In genomic region chr16:57403965-57404817, GRCh38 we compare ENCODE assay signal across 31 cellular contexts. TPM values are rescaled to one million over a fixed set of nuclear protein-coding genes. Genes with fewer than 3 reads are reported as not detected.
DNase-seq lines count a peak whose midpoint lies in the region; ATAC-seq and TF ChIP-seq lines count a peak whose summit lies in the region.
"Had no signal": no experiment of that assay in that cellular context is flagged by ENCODE, and none has a peak within 500 bp of the region (broad histone marks: within the 10 kb centered on the region; RNA-seq: fewer than 3 reads in every experiment).

Gene CCL17 (plus strand): TSS chr16:57404767. CDS start chr16:57413933, 9,166 bp downstream.

- no peaks in the 10 kb centered on the region for H3K27me3 Mint-ChIP-seq in activated naive CD4-positive, alpha-beta T cell treated with anti-CD3 and anti-CD28 coated beads, Interleukin-2, amount 50 U/mL, for 24 hours
- no peaks in the 10 kb centered on the region for H3K27me3 Mint-ChIP-seq in activated naive CD4-positive, alpha-beta T cell treated with anti-CD3 and anti-CD28 coated beads for 36 hours (ENCODE audit: low read depth)
- H3K27me3 Mint-ChIP-seq in naive B cell, result peaks cover 5 to 12% (median 11%) of the 10 kb centered on the region in 3 donors

- ATAC-seq in naive B cell (ENCODE audit: low read depth in 2 of 2), result no peak
- ATAC-seq in upper lobe of right lung, result no peak
- no peak for ATAC-seq in left ventricle myocardium superior
- ATAC-seq: HCT116, PC-3, right lobe of liver, SK-N-SH treated with all-trans-retinoic acid at 6 μM for 48 hours had no signal

- H3K4me1 ChIP-seq in OCI-LY3 (ENCODE audit: low read length) (peaks cover 58% of the 10 kb centered on the region), upper lobe of right lung (peaks cover 5% of the 10 kb centered on the region)
- no peaks in the 10 kb centered on the region for H3K4me1 ChIP-seq in effector memory CD4-positive, alpha-beta T cell (ENCODE audit: control insufficient read depth, insufficient read depth, low read length, poor library complexity, severe bottlenecking)
- H3K4me1 ChIP-seq: right lobe of liver, uterus had no signal

- TF ChIP-seq CTCF in OCI-LY3 (IDR thresholded peaks at IDR 0.05; ENCODE audit: low read depth, low read length), result no peak
- TF ChIP-seq CTCF in upper lobe of right lung (IDR thresholded peaks at IDR 0.05), result no peak

- no peaks in the 10 kb centered on the region for H3K9me3 Mint-ChIP-seq in activated naive CD4-positive, alpha-beta T cell treated with anti-CD3 and anti-CD28 coated beads, Interleukin-2, amount 50 U/mL, for 24 hours
- H3K9me3 Mint-ChIP-seq in activated naive CD4-positive, alpha-beta T cell treated with anti-CD3 and anti-CD28 coated beads for 36 hours, result no peaks in the 10 kb centered on the region
- peaks cover 0 to 1% (median 0%) of the 10 kb centered on the region in 7 donors for H3K9me3 Mint-ChIP-seq in naive B cell
- H3K9me3 Mint-ChIP-seq: mesothelial cell of epicardium, nephron had no signal

- H3K79me2 ChIP-seq in OCI-LY3 (ENCODE audit: low read length), result no peaks in the 10 kb centered on the region

- H3K9ac ChIP-seq in OCI-LY3 (ENCODE audit: low read length), result no peak within 1 kb of the TSS

- H3K36me3 ChIP-seq in OCI-LY3 (replicated peaks; ENCODE audit: low read depth, low read length), result no peaks in the 10 kb centered on the region
- H3K36me3 ChIP-seq in upper lobe of right lung, result no peaks in the 10 kb centered on the region
- H3K36me3 ChIP-seq in effector memory CD4-positive, alpha-beta T cell (ENCODE audit: control insufficient read depth, insufficient read depth, low read length), result no peaks in the 10 kb centered on the region
- H3K36me3 ChIP-seq: brain microvascular endothelial cell, right lobe of liver, uterus had no signal

- H3K27me3 ChIP-seq in OCI-LY3 (ENCODE audit: low read depth, low read length), result no peaks in the 10 kb centered on the region
- H3K27me3 ChIP-seq in upper lobe of right lung, result no peaks in the 10 kb centered on the region
- no peaks in the 10 kb centered on the region for H3K27me3 ChIP-seq in effector memory CD4-positive, alpha-beta T cell (replicated peaks; ENCODE audit: control insufficient read depth, insufficient read depth, low read length, poor library complexity, severe bottlenecking)
- H3K27me3 ChIP-seq: brain microvascular endothelial cell, right lobe of liver, uterus had no signal

- H3K9me3 ChIP-seq in OCI-LY3 (ENCODE audit: insufficient read depth, low read length), result no peaks in the 10 kb centered on the region
- H3K9me3 ChIP-seq in upper lobe of right lung, result no peaks in the 10 kb centered on the region
- H3K9me3 ChIP-seq in effector memory CD4-positive, alpha-beta T cell (ENCODE audit: control insufficient read depth, low read length), result no peaks in the 10 kb centered on the region
- H3K9me3 ChIP-seq: right lobe of liver, uterus had no signal

- no peaks in the 10 kb centered on the region for H4K20me1 ChIP-seq in OCI-LY3 (ENCODE audit: insufficient read depth, low read length)

- H3K4me1 Mint-ChIP-seq in activated naive CD4-positive, alpha-beta T cell treated with anti-CD3 and anti-CD28 coated beads, Interleukin-2, amount 50 U/mL, for 24 hours, result no peaks in the 10 kb centered on the region
- H3K4me1 Mint-ChIP-seq in activated naive CD4-positive, alpha-beta T cell treated with anti-CD3 and anti-CD28 coated beads for 36 hours (ENCODE audit: low read depth), result no peaks in the 10 kb centered on the region
- H3K4me1 Mint-ChIP-seq in naive B cell, result peaks cover 9 to 41% (median 26%) of the 10 kb centered on the region in 3 donors
- H3K4me1 Mint-ChIP-seq: mesothelial cell of epicardium had no signal

- DNase-seq in activated naive CD4-positive, alpha-beta T cell treated with anti-CD3 and anti-CD28 coated beads for 36 hours, result no peak
- no peak for DNase-seq in naive B cell
- DNase-seq in upper lobe of right lung, result no peak
- no peak for DNase-seq in left ventricle myocardium superior
- no peak for DNase-seq in effector memory CD4-positive, alpha-beta T cell
- no peak for DNase-seq in NCI-H2107 treated with DMSO at 0.1 percent for 48 hours (lab: John Stamatoyannopoulos, UW; ENCODE audit: unreplicated experiment)
- DNase-seq: activated gamma-delta T cell treated with Interleukin-2 at 50 U/mL for 16 hours; activated T-cell treated with anti-CD3 and anti-CD28 coated beads, Interleukin-2, amount 50 U/mL, for 1 hour; brain microvascular endothelial cell; COR-L47; GDM1; islet precursor cell; NCI-H1436 treated with DMSO at 0.1 percent for 48 hours; PC-3; stimulated activated CD4-positive, alpha-beta T cell treated with anti-CD3 and anti-CD28 coated beads, Interleukin-12 subunit alpha, Interleukin-12 subunit beta, amount 100 ng/mL, for 4 hours; stimulated activated CD4-positive, alpha-beta T cell treated with anti-CD3 and anti-CD28 coated beads, Interleukin-4, amount 100 ng/mL, for 1 hour; uterus had no signal

- H3K4me3 Mint-ChIP-seq in activated naive CD4-positive, alpha-beta T cell treated with anti-CD3 and anti-CD28 coated beads, Interleukin-2, amount 50 U/mL, for 24 hours, result no peak within 1 kb of the TSS
- no peak within 1 kb of the TSS for H3K4me3 Mint-ChIP-seq in activated naive CD4-positive, alpha-beta T cell treated with anti-CD3 and anti-CD28 coated beads for 36 hours
- peak within 1 kb of the TSS in 1 of 8 donors; percentile 61 for H3K4me3 Mint-ChIP-seq in naive B cell
- H3K4me3 Mint-ChIP-seq: mesothelial cell of epicardium, nephron had no signal

- intact Hi-C loops in activated naive CD4-positive, alpha-beta T cell treated with anti-CD3 and anti-CD28 coated beads for 36 hours (cut with micrococcal nuclease), result no loop called here
- intact Hi-C loops in upper lobe of right lung (cut with DNase I), result no loop called here
- intact Hi-C loops in left ventricle myocardium superior (cut with micrococcal nuclease), result no loop called here

- H3K27ac ChIP-seq in OCI-LY3 (ENCODE audit: low read length) (no peak within 1 kb of the TSS), upper lobe of right lung (no peak within 1 kb of the TSS)
- H3K27ac ChIP-seq in effector memory CD4-positive, alpha-beta T cell (ENCODE audit: insufficient read depth, low read length, poor library complexity, severe bottlenecking), result no peak within 1 kb of the TSS
- H3K27ac ChIP-seq: brain microvascular endothelial cell, epithelial cell of prostate, right lobe of liver, uterus had no signal

- no peaks in the 10 kb centered on the region for H3K36me3 Mint-ChIP-seq in activated naive CD4-positive, alpha-beta T cell treated with anti-CD3 and anti-CD28 coated beads, Interleukin-2, amount 50 U/mL, for 24 hours
- no peaks in the 10 kb centered on the region for H3K36me3 Mint-ChIP-seq in activated naive CD4-positive, alpha-beta T cell treated with anti-CD3 and anti-CD28 coated beads for 36 hours (ENCODE audit: low read depth)
- no peaks in the 10 kb centered on the region for H3K36me3 Mint-ChIP-seq in naive B cell
- H3K36me3 Mint-ChIP-seq: mesothelial cell of epicardium had no signal

- peak within 1 kb of the TSS; percentile 8 for H3K27ac Mint-ChIP-seq in activated naive CD4-positive, alpha-beta T cell treated with anti-CD3 and anti-CD28 coated beads, Interleukin-2, amount 50 U/mL, for 24 hours
- H3K27ac Mint-ChIP-seq in activated naive CD4-positive, alpha-beta T cell treated with anti-CD3 and anti-CD28 coated beads for 36 hours, result no peak within 1 kb of the TSS
- H3K27ac Mint-ChIP-seq in naive B cell, result peak within 1 kb of the TSS in 5 of 6 donors; percentile 4 to 85 (median 62)
- H3K27ac Mint-ChIP-seq: mesothelial cell of epicardium, nephron had no signal

- H3K4me2 ChIP-seq in OCI-LY3 (ENCODE audit: low read length), result peak within 1 kb of the TSS; percentile 21; the same call in 1 of the 2 replicates

- H2AFZ ChIP-seq in OCI-LY3 (ENCODE audit: low read depth, low read length), result no peak within 1 kb of the TSS; the same call in 1 of the 2 replicates

- H3K4me3 ChIP-seq in OCI-LY3 (ENCODE audit: low read length), result no peak within 1 kb of the TSS
- H3K4me3 ChIP-seq in upper lobe of right lung, result no peak within 1 kb of the TSS
- H3K4me3 ChIP-seq in effector memory CD4-positive, alpha-beta T cell (ENCODE audit: insufficient read depth, low read depth, low read length, poor library complexity, severe bottlenecking), result no peak within 1 kb of the TSS
- H3K4me3 ChIP-seq: right lobe of liver, uterus had no signal

- CTCF ChIA-PET in activated naive CD4-positive, alpha-beta T cell treated with anti-CD3 and anti-CD28 coated beads for 36 hours (lab: Charles Lee), result interaction anchor here (0.5 to 1.1 kb wide), 2 partner anchors 9 to 64 kb away, joined by 3 read pairs; no protein-coding TSS in a partner anchor

RNA-seq across cellular contexts. Expression of gene CCL17, which starts in this region (rescaled TPM):
- total RNA-seq in activated naive CD4-positive, alpha-beta T cell treated with anti-CD3 and anti-CD28 coated beads for 36 hours, result not detected
- polyA plus RNA-seq in naive B cell (ENCODE audit: low read depth in 6 of 6), result not detected
- 15.5 TPM for total RNA-seq in upper lobe of right lung
- not detected for total RNA-seq in left ventricle myocardium superior
- total RNA-seq: chondrocyte; liver; mesothelial cell of epicardium; NCI-H460; PC-3; right lobe of liver; T-helper 2 cell treated with Interferon-gamma antibody and Interleukin-4, amounts not matched to agents 100 ng/mL and 5 ng/mL, for 36 hours; temporal lobe; uterus had no signal
- polyA plus RNA-seq: BJ, liver had no signal

Comparison
In these comparisons a context has a peak if more than half of its experiments do, and no peak if none do; other contexts are left out.
1. RNA of gene CCL17 (total RNA-seq): 15.5 TPM in upper lobe of right lung (single experiment); not detected in activated naive CD4-positive, alpha-beta T cell treated with anti-CD3 and anti-CD28 coated beads for 36 hours and not detected in left ventricle myocardium superior (single experiment); every median in the first group is over 10 times any median in the second.